Comparison of ENCODE assay signal across 8 cellular contexts in the genomic region with DNA sequence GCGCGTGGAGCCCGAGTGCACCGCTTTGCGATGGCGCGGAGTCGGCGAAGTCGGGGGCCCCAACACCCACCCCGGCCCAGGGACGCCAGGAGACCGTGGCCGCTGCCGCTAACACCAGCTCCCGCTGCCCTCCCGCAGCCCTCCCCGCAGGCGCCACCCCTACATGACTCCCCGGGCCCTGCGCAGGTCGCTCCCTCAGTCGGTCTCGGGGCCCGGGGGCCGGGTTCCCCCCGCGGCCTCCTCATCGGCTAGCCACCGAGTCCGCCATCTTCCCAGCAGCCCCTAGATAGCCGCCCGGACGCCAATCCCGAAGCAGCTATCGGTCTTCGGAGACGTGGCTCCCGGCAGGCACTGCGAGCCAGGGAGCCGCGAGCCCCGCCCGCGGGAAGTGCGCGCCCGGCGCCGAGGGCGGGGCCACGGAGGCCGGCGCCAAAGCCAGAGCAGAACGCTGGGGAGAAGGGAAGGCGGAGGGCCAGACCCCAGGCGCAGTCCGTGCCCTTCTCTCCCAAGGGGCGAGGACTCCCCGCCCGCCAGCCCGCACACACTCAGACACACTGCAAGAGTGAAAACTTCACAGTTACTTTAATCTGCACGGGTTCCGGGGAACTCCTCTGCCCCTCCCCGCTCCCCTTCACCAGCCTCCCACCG. TPM values are rescaled to one million over a fixed set of nuclear protein-coding genes. Genes with fewer than 3 reads are reported as not detected.
DNase-seq lines count a peak whose midpoint lies in the region; ATAC-seq and TF ChIP-seq lines count a peak whose summit lies in the region.

A gene with protein sequence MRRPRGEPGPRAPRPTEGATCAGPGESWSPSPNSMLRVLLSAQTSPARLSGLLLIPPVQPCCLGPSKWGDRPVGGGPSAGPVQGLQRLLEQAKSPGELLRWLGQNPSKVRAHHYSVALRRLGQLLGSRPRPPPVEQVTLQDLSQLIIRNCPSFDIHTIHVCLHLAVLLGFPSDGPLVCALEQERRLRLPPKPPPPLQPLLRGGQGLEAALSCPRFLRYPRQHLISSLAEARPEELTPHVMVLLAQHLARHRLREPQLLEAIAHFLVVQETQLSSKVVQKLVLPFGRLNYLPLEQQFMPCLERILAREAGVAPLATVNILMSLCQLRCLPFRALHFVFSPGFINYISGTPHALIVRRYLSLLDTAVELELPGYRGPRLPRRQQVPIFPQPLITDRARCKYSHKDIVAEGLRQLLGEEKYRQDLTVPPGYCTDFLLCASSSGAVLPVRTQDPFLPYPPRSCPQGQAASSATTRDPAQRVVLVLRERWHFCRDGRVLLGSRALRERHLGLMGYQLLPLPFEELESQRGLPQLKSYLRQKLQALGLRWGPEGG (minus strand): TSS at position 288 of the 648 bp plus-strand sequence. CDS start 43 bp downstream, at position 245.

- no peak for TF ChIP-seq CTCF in vagina (IDR thresholded peaks at IDR 0.05)

- peaks cover 7% of the 10 kb centered on the region for H3K27me3 Mint-ChIP-seq in T-helper 2 cell treated with Interferon-gamma antibody and Interleukin-4, amounts not matched to agents 5 μg/mL and 100 μg/mL, for 36 hours (ENCODE audit: low read depth)

- no peaks in the 10 kb centered on the region for H3K9me3 Mint-ChIP-seq in T-helper 2 cell treated with Interferon-gamma antibody and Interleukin-4, amounts not matched to agents 5 μg/mL and 100 μg/mL, for 36 hours

- H3K4me3 ChIP-seq in right cardiac atrium (ENCODE audit: low read length): peak within 1 kb of the TSS; percentile 84
- peak within 1 kb of the TSS; percentile 74 for H3K4me3 ChIP-seq in rectal smooth muscle tissue (ENCODE audit: low read length)
- peak within 1 kb of the TSS; percentile 77 to 82 for H3K4me3 ChIP-seq in vagina

- H3K27me3 ChIP-seq in right cardiac atrium (ENCODE audit: control insufficient read depth, insufficient read depth): no peaks in the 10 kb centered on the region
- H3K27me3 ChIP-seq in rectal smooth muscle tissue (ENCODE audit: control insufficient read depth, insufficient read depth, low read length): no peaks in the 10 kb centered on the region
- no peaks in the 10 kb centered on the region for H3K27me3 ChIP-seq in vagina

- intact Hi-C loops in right cardiac atrium (cut with DNase I) (loop anchor here in 1 of 4 donors (10.0 kb wide), 1 partner anchor 56 kb away; a partner anchor contains a TSS), vagina (cut with DNase I) (no loop called here)

- H3K36me3 Mint-ChIP-seq in T-helper 2 cell treated with Interferon-gamma antibody and Interleukin-4, amounts not matched to agents 5 μg/mL and 100 μg/mL, for 36 hours (ENCODE audit: low read depth): peaks cover 11% of the 10 kb centered on the region

- H3K9me3 ChIP-seq in right cardiac atrium (ENCODE audit: control insufficient read depth, low read length) (no peaks in the 10 kb centered on the region), vagina (no peaks in the 10 kb centered on the region)

- H3K9ac ChIP-seq in rectal smooth muscle tissue (ENCODE audit: low read length): peak within 1 kb of the TSS; percentile 87

- peak within 1 kb of the TSS; percentile 92 for H3K27ac ChIP-seq in right cardiac atrium (ENCODE audit: low read length)
- H3K27ac ChIP-seq in rectal smooth muscle tissue (ENCODE audit: low read depth, low read length): peak within 1 kb of the TSS; percentile 95
- H3K27ac ChIP-seq in vagina: peak within 1 kb of the TSS; percentile 97

- DNase-seq in NCI-H1930 (lab: John Stamatoyannopoulos, UW): peak; percentile 69 to 95
- DNase-seq in T-helper 2 cell treated with Interferon-gamma antibody and Interleukin-4, amounts not matched to agents 5 μg/mL and 100 μg/mL, for 36 hours (ENCODE audit: low spot score): peak; percentile 90
- peak; percentile 43 to 94 (median 88) for DNase-seq in anterior cingulate cortex (lab: John Stamatoyannopoulos, UW)
- peak; percentile 91 to 97 (median 96) for DNase-seq in right cardiac atrium
- DNase-seq in vagina (ENCODE audit: extremely low spot score in 2 of 2): no peak

- peaks cover 6% of the 10 kb centered on the region for H3K36me3 ChIP-seq in rectal smooth muscle tissue (ENCODE audit: control insufficient read depth, insufficient read depth, low read length)
- H3K36me3 ChIP-seq in vagina: peaks cover 0 to 11% of the 10 kb centered on the region in 2 donors

- peak; percentile 79 for ATAC-seq in GM18502 (IDR thresholded peaks at IDR 0.05; ENCODE audit: poor library complexity, unreplicated experiment)
- peak; percentile 62 for ATAC-seq in HG02938 (IDR thresholded peaks at IDR 0.05; ENCODE audit: unreplicated experiment)
- ATAC-seq in right cardiac atrium: peak; percentile 81 to 87

- WGBS in right cardiac atrium: 1% methylated on average over 66 of the region's 66 CpGs

- H3K4me1 Mint-ChIP-seq in T-helper 2 cell treated with Interferon-gamma antibody and Interleukin-4, amounts not matched to agents 5 μg/mL and 100 μg/mL, for 36 hours (ENCODE audit: low read depth): peaks cover 32% of the 10 kb centered on the region

- H3K4me1 ChIP-seq in right cardiac atrium (ENCODE audit: control insufficient read depth, insufficient read depth, low read length) (peaks cover 5% of the 10 kb centered on the region), rectal smooth muscle tissue (ENCODE audit: control insufficient read depth, insufficient read depth, low read length) (peaks cover 28% of the 10 kb centered on the region), vagina (peaks cover 61% of the 10 kb centered on the region)

- TF ChIP-seq POLR2A in vagina (IDR thresholded peaks at IDR 0.05): peak in 1 of 2 donors; percentile 73

- peak within 1 kb of the TSS; percentile 73 for H3K27ac Mint-ChIP-seq in T-helper 2 cell treated with Interferon-gamma antibody and Interleukin-4, amounts not matched to agents 5 μg/mL and 100 μg/mL, for 36 hours

- H3K4me3 Mint-ChIP-seq in T-helper 2 cell treated with Interferon-gamma antibody and Interleukin-4, amounts not matched to agents 5 μg/mL and 100 μg/mL, for 36 hours: peak within 1 kb of the TSS; percentile 93

RNA-seq across cellular contexts. Expression of the gene that starts here (rescaled TPM):
- total RNA-seq in right cardiac atrium (10 to 100 TPM; 64.1 to 82.0 (median 68.9) TPM), vagina (60.2 TPM)
- polyA plus RNA-seq in right cardiac atrium: 133 TPM

Comparison
In these comparisons a context has a peak if more than half of its experiments do, and no peak if none do; other contexts are left out.
1. DNase-seq: peak in NCI-H1930 (2 of 2), T-helper 2 cell treated with Interferon-gamma antibody and Interleukin-4, amounts not matched to agents 5 μg/mL and 100 μg/mL, for 36 hours (single experiment), anterior cingulate cortex (58 of 58) and right cardiac atrium (3 of 3); none in vagina (0 of 2).
2. Peak in every context shown above with its lines, with median percentiles within 50 percentile points of each other: ATAC-seq, H3K27ac ChIP-seq and H3K4me3 ChIP-seq.